Comparison of ENCODE assay signal across 1 cellular context in genomic region chr9:136630662-136630992, GRCh38.
TF ChIP-seq lines count a peak whose summit lies in the region.

No MANE protein-coding gene starts in this region.

TF ChIP-seq in GM12878, 131 proteins besides CTCF, POLR2A, EP300 and RAD21:
- TF ChIP-seq SP1 (IDR thresholded peaks at IDR 0.05; ENCODE audit: low read depth, low read length) (no peak), NR2C2 (IDR thresholded peaks at IDR 0.05; ENCODE audit: borderline replicate concordance, control insufficient read depth, insufficient read length, low read depth) (no peak), ZNF207 (IDR thresholded peaks at IDR 0.05; ENCODE audit: borderline replicate concordance) (no peak), ZBED1 (IDR thresholded peaks at IDR 0.05; ENCODE audit: borderline replicate concordance) (no peak), ATF2 (IDR thresholded peaks at IDR 0.05; ENCODE audit: low read length) (no peak), KLF5 (IDR thresholded peaks at IDR 0.05; ENCODE audit: partially characterized antibody) (no peak), BCL3 (IDR thresholded peaks at IDR 0.05; ENCODE audit: borderline replicate concordance, insufficient read depth, low read depth, low read length, poor library complexity, severe bottlenecking) (peak; percentile 73), MEF2A (IDR thresholded peaks at IDR 0.05; ENCODE audit: insufficient read depth, low read depth, low read length) (no peak)
